ENCODE assay signal across 19 cellular contexts in the genomic region with DNA sequence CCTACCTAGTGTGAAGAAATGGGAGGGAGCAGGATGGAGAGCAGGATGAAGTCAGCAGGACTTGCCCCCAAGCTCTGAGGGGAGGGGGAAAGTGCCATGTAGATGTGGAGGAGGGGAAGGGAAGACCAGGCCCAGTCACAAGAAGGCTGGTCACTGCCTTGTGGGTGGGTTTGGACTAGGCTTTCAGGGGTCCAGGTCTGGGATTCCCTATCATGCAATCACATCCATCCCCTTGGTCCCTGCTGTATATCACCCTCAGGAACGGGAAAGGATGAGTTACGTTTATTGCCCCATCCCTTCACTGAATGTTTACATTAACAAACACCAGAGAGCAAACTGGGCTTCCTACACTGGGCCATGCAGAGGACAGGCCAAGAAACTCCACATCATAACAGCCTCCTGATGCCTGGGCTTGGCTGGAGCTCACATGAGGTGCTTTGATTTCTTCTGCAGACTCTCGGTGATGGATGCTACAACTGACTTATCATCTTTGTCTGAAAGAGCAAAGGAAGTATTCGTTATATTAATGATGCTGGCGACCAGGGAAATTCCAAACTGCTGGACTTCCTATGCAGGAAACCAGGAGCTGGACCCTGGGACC. TPM values are rescaled to one million over a fixed set of nuclear protein-coding genes. Genes with fewer than 3 reads are reported as not detected.
"Had no signal": no experiment of that assay in that cellular context is flagged by ENCODE, and none has a peak within 500 bp of the region (broad histone marks: within the 10 kb centered on the region; RNA-seq: fewer than 3 reads in every experiment).

No MANE protein-coding gene starts in this region.

- ATAC-seq: foreskin keratinocyte, left lung had no signal

- H3K27me3 ChIP-seq: breast epithelium, hepatocyte, thyroid gland had no signal

- H3K9me3 Mint-ChIP-seq: activated naive CD4-positive, alpha-beta T cell treated with anti-CD3 and anti-CD28 coated beads for 36 hours; immature natural killer cell had no signal

- H3K4me1 ChIP-seq: foreskin keratinocyte had no signal

- H3K4me2 ChIP-seq: hepatocyte had no signal

- H3K27ac ChIP-seq: breast epithelium, foreskin keratinocyte, hepatocyte, left lung, spleen, thyroid gland had no signal

- H3K36me3 ChIP-seq: breast epithelium, left lung had no signal

- H3K27ac Mint-ChIP-seq: activated naive CD4-positive, alpha-beta T cell treated with anti-CD3 and anti-CD28 coated beads for 36 hours; immature natural killer cell had no signal

- H3K9me3 ChIP-seq: breast epithelium, left lung, spleen, thyroid gland had no signal

- H3K4me3 ChIP-seq: breast epithelium, hepatocyte, left lung, spleen, thyroid gland had no signal

- DNase-seq: activated CD4-positive, alpha-beta T cell treated with anti-CD3 and anti-CD28 coated beads for 4 hours; activated CD4-positive, alpha-beta T cell treated with anti-CD3 and anti-CD28 coated beads, Interleukin-2, amount 50 U/mL, for 48 hours; activated CD4-positive, CD25-positive, alpha-beta regulatory T cell; activated effector memory CD4-positive, alpha-beta T cell treated with Interleukin-2 at 50 U/mL for 16 hours; activated naive CD4-positive, alpha-beta T cell treated with anti-CD3 and anti-CD28 coated beads for 36 hours; activated T-cell treated with anti-CD3 and anti-CD28 coated beads, Interleukin-2, amount 50 U/mL, for 48 hours; cortex of kidney; erythroblast; foreskin keratinocyte; immature natural killer cell; left lung; spleen; stimulated activated CD4-positive, alpha-beta T cell treated with anti-CD3 and anti-CD28 coated beads, Interleukin-4, amount 100 ng/mL, for 1 hour; stimulated activated naive CD4-positive, alpha-beta T cell; T1000 had no signal

- H2AFZ ChIP-seq: hepatocyte had no signal

RNA-seq across cellular contexts. Expression of gene IGSF22, which starts 21.8 kb away (rescaled TPM):
- total RNA-seq: hepatocyte, SK-MEL-5 had no signal
- polyA plus RNA-seq: hepatocyte had no signal
